Comparison of ENCODE assay signal across 19 cellular contexts in genomic region chr2:68726100-68726499, GRCh38. TPM values are rescaled to one million over a fixed set of nuclear protein-coding genes. Genes with fewer than 3 reads are reported as not detected.
DNase-seq lines count a peak whose midpoint lies in the region; ATAC-seq and TF ChIP-seq lines count a peak whose summit lies in the region.
"Had no signal": no experiment of that assay in that cellular context is flagged by ENCODE, and none has a peak within 500 bp of the region (broad histone marks: within the 10 kb centered on the region; RNA-seq: fewer than 3 reads in every experiment).

No MANE protein-coding gene starts in this region.

- no peak overlapping the region for H2AFZ ChIP-seq in OCI-LY7 (ENCODE audit: low read length)

- ATAC-seq in activated CD4-positive, alpha-beta T cell treated with anti-CD3 and anti-CD28 coated beads for 36 hours, result no peak
- no peak for ATAC-seq in effector memory CD8-positive, alpha-beta T cell (replicated peaks)

- peaks cover 51% of the 10 kb centered on the region for H3K4me1 ChIP-seq in CD8-positive, alpha-beta memory T cell (ENCODE audit: insufficient read depth, low read length)
- peaks cover 75% of the 10 kb centered on the region for H3K4me1 ChIP-seq in OCI-LY7 (ENCODE audit: insufficient read depth, low read length, poor library complexity, severe bottlenecking)

- no peaks in the 10 kb centered on the region for H3K9me3 ChIP-seq in CD8-positive, alpha-beta memory T cell (ENCODE audit: low read length)
- no peaks in the 10 kb centered on the region for H3K9me3 ChIP-seq in OCI-LY7 (ENCODE audit: low read length)

- H3K4me3 Mint-ChIP-seq in activated CD4-positive, alpha-beta T cell treated with anti-CD3 and anti-CD28 coated beads for 36 hours, result no peak overlapping the region
- H3K4me3 Mint-ChIP-seq in CD8-positive, alpha-beta memory T cell, result peak overlapping the region in 2 of 7 donors; percentile 22 to 27
- H3K4me3 Mint-ChIP-seq in effector memory CD8-positive, alpha-beta T cell, result peak overlapping the region in 1 of 2 donors; percentile 72
- H3K4me3 Mint-ChIP-seq: HFFc6 had no signal

- H3K27ac Mint-ChIP-seq in activated CD4-positive, alpha-beta T cell treated with anti-CD3 and anti-CD28 coated beads for 36 hours, result peak overlapping the region; percentile 55
- H3K27ac Mint-ChIP-seq in CD8-positive, alpha-beta memory T cell, result peak overlapping the region in 7 of 8 donors; percentile 76 to 94 (median 89)
- H3K27ac Mint-ChIP-seq in effector memory CD8-positive, alpha-beta T cell, result peak overlapping the region; percentile 85 to 91
- H3K27ac Mint-ChIP-seq: HFFc6 had no signal

- CTCF ChIA-PET in activated CD4-positive, alpha-beta T cell treated with anti-CD3 and anti-CD28 coated beads for 36 hours (lab: Charles Lee), result interaction anchor here (1.0 to 2.7 kb wide), 5 partner anchors 8 to 25 kb away, joined by 5 to 10 read pairs (median 6); partner anchors contain the start of gene ARHGAP25
- CTCF ChIA-PET in CD8-positive, alpha-beta memory T cell (lab: Charles Lee), result interaction anchor here (1.0 to 2.1 kb wide), 6 partner anchors 8 to 44 kb away, joined by 3 to 8 read pairs (median 4); no protein-coding TSS in a partner anchor
- CTCF ChIA-PET in OCI-LY7 (lab: Charles Lee; ENCODE audit: unreplicated experiment), result interaction anchor here (0.8 kb wide), 1 partner anchor 16 kb away, joined by 3 read pairs; no protein-coding TSS in a partner anchor

- H3K27me3 Mint-ChIP-seq in activated CD4-positive, alpha-beta T cell treated with anti-CD3 and anti-CD28 coated beads for 36 hours, result no peaks in the 10 kb centered on the region
- H3K27me3 Mint-ChIP-seq in CD8-positive, alpha-beta memory T cell, result no peaks in the 10 kb centered on the region
- H3K27me3 Mint-ChIP-seq in effector memory CD8-positive, alpha-beta T cell, result no peaks in the 10 kb centered on the region

- POLR2A ChIA-PET in activated CD4-positive, alpha-beta T cell treated with anti-CD3 and anti-CD28 coated beads for 36 hours (lab: Charles Lee), result no interaction called here
- POLR2A ChIA-PET in CD8-positive, alpha-beta memory T cell (lab: Charles Lee), result interaction anchor here (1.1 kb wide), 2 partner anchors 39 to 67 kb away, joined by 3 read pairs; no protein-coding TSS in a partner anchor
- POLR2A ChIA-PET in OCI-LY7 (lab: Charles Lee), result interaction anchor here (0.7 to 3.1 kb wide), 5 partner anchors 8 to 182 kb away, joined by 3 to 10 read pairs (median 4); partner anchors contain the start of gene ARHGAP25

- intact Hi-C loops in activated CD4-positive, alpha-beta T cell treated with anti-CD3 and anti-CD28 coated beads for 36 hours (cut with DNase I, micrococcal nuclease), result loop anchor here in 1 of 2 experiments (5.0 kb wide), 1 partner anchor 474 kb away; the partner anchor contains the start of gene PPP3R1
- intact Hi-C loops in OCI-LY7 (cut with micrococcal nuclease; ENCODE audit: unreplicated experiment), result loop anchor here (2.0 to 10.0 kb wide), 3 partner anchors 35 to 361 kb away; partner anchors contain the start of gene PLEK

- H3K4me3 ChIP-seq in CD8-positive, alpha-beta memory T cell (ENCODE audit: low read length), result no peak overlapping the region
- H3K4me3 ChIP-seq in OCI-LY7 (ENCODE audit: low read depth, low read length, poor library complexity, severe bottlenecking), result no peak overlapping the region
- H3K4me3 ChIP-seq: coronary artery had no signal

- H3K4me2 ChIP-seq in OCI-LY7 (ENCODE audit: low read length), result peak overlapping the region; percentile 67

- no peak for DNase-seq in activated CD4-positive, alpha-beta T cell treated with anti-CD3 and anti-CD28 coated beads for 36 hours
- DNase-seq in activated CD4-positive, alpha-beta T cell treated with anti-CD3 and anti-CD28 coated beads for 1 hour, result no peak
- no peak for DNase-seq in CD8-positive, alpha-beta memory T cell
- DNase-seq in OCI-LY7 (ENCODE audit: low spot score) (no peak), HuH-7.5 (ENCODE audit: low spot score) (no peak), cortex of kidney (lab: John Stamatoyannopoulos, UW) (no peak), NCI-H524 treated with DMSO at 0.1 percent for 48 hours (lab: John Stamatoyannopoulos, UW) (no peak)
- no peak for DNase-seq in effector memory CD8-positive, alpha-beta T cell
- DNase-seq: brain microvascular endothelial cell; DMS53; foreskin fibroblast; HFFc6; NCI-H1092; OCI-M1; SHP77 treated with DMSO at 0.1 percent for 48 hours; stimulated activated CD4-positive, alpha-beta T cell treated with anti-CD3 and anti-CD28 coated beads, Interleukin-4, amount 100 ng/mL, for 4 hours had no signal

- H3K36me3 ChIP-seq in CD8-positive, alpha-beta memory T cell (ENCODE audit: insufficient read depth, low read length), result no peaks in the 10 kb centered on the region
- H3K36me3 ChIP-seq in OCI-LY7 (ENCODE audit: insufficient read depth, low read length), result no peaks in the 10 kb centered on the region
- H3K36me3 ChIP-seq: brain microvascular endothelial cell had no signal

- H4K20me1 ChIP-seq in OCI-LY7 (ENCODE audit: insufficient read depth, low read length), result no peaks in the 10 kb centered on the region

- no TSS peak for BruUV-seq in OCI-LY7 (replicated peaks; lab: Mats Ljungman, UMichigan)

- H3K27me3 ChIP-seq in CD8-positive, alpha-beta memory T cell (ENCODE audit: insufficient read depth, low read length, poor library complexity, severe bottlenecking), result no peaks in the 10 kb centered on the region
- H3K27me3 ChIP-seq: brain microvascular endothelial cell had no signal

- no peak overlapping the region for H3K27ac ChIP-seq in CD8-positive, alpha-beta memory T cell (ENCODE audit: low read depth, low read length)
- peak overlapping the region; percentile 66 for H3K27ac ChIP-seq in OCI-LY7 (ENCODE audit: low read depth, low read length, poor library complexity, severe bottlenecking)
- H3K27ac ChIP-seq: brain microvascular endothelial cell, coronary artery had no signal

- H3K9me2 ChIP-seq in OCI-LY7 (ENCODE audit: insufficient read depth, low read length), result no peaks in the 10 kb centered on the region

- H3K4me1 Mint-ChIP-seq in activated CD4-positive, alpha-beta T cell treated with anti-CD3 and anti-CD28 coated beads for 36 hours, result peaks cover 72% of the 10 kb centered on the region
- peaks cover 59 to 89% (median 83%) of the 10 kb centered on the region in 3 donors for H3K4me1 Mint-ChIP-seq in CD8-positive, alpha-beta memory T cell
- peaks cover 52 to 65% of the 10 kb centered on the region in 2 donors for H3K4me1 Mint-ChIP-seq in effector memory CD8-positive, alpha-beta T cell (ENCODE audit: low read depth in 2 of 2)

- no peaks in the 10 kb centered on the region for H3K9me3 Mint-ChIP-seq in activated CD4-positive, alpha-beta T cell treated with anti-CD3 and anti-CD28 coated beads for 36 hours (ENCODE audit: low read depth)
- H3K9me3 Mint-ChIP-seq in CD8-positive, alpha-beta memory T cell, result no peaks in the 10 kb centered on the region
- no peaks in the 10 kb centered on the region for H3K9me3 Mint-ChIP-seq in effector memory CD8-positive, alpha-beta T cell

- no peaks in the 10 kb centered on the region for H3K36me3 Mint-ChIP-seq in activated CD4-positive, alpha-beta T cell treated with anti-CD3 and anti-CD28 coated beads for 36 hours (ENCODE audit: low read depth)
- peaks cover 0 to 1% (median 0%) of the 10 kb centered on the region in 3 donors for H3K36me3 Mint-ChIP-seq in CD8-positive, alpha-beta memory T cell
- H3K36me3 Mint-ChIP-seq in effector memory CD8-positive, alpha-beta T cell (ENCODE audit: insufficient read depth), result peaks cover 12% of the 10 kb centered on the region

- TF ChIP-seq CTCF in OCI-LY7 (conservative IDR thresholded peaks at IDR 0.05; ENCODE audit: low read length), result no peak

- no peaks in the 10 kb centered on the region for H3K79me2 ChIP-seq in OCI-LY7 (ENCODE audit: insufficient read depth, low read depth, low read length)

RNA-seq across cellular contexts. Expression of gene ARHGAP25, which starts 8.5 kb away (rescaled TPM):
- total RNA-seq in activated CD4-positive, alpha-beta T cell treated with anti-CD3 and anti-CD28 coated beads for 36 hours, result 10 to 100 TPM; 57.9 to 73.2 TPM
- total RNA-seq in CD8-positive, alpha-beta memory T cell, result 10 to 100 TPM; 74.7 to 75.2 TPM
- 200 TPM for polyA plus RNA-seq in CD8-positive, alpha-beta memory T cell
- 18.6 and 22.3 TPM in 2 replicates for total RNA-seq in OCI-LY7 (2014; rRNA removed; shearing (Covaris generic))
- 37.7 and 43.8 TPM in 2 replicates for total RNA-seq in OCI-LY7 (2022)
- total RNA-seq: A172, HFFc6 had no signal
- polyA plus RNA-seq: BJ had no signal
